ENCODE assay signal across 16 cellular contexts in the genomic region with DNA sequence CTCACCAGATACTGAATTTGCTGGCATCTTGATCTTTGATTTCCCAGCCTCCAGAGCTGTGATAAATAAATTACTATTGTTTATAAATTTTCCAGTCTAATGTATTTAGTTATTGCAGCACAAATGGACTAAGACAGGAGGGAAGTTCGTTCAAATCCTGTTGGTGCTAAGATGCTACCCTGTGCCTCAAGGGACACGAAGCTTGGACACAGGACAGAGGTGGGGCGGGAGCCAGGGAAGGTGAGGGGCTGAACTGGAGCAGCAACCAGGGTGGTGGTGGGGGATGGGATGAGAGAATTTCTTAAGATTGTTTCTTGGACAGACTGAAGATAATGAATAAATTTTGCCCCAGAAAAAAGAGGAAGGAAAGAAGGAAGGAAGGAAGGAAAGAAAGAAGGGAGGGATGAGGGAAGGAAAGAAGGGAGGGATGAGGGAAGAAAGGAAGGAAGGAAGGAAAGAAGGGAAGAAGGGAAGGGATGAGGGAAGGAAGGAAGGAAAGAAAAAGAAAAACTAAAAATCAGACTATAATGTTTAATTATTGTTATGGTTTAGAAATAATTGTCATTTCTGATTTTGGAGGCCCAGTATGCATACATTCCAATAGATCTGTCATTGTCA.
A peak's percentile ranks its signal among the peaks of the same experiment; 100 is the strongest.
DNase-seq lines count a peak whose midpoint lies in the region; ATAC-seq, FAIRE-seq and TF ChIP-seq lines count a peak whose summit lies in the region.
"Had no signal": no experiment of that assay in that cellular context is flagged by ENCODE, and none has a peak within 500 bp of the region (broad histone marks: within the 10 kb centered on the region; RNA-seq: fewer than 3 reads in every experiment).

No MANE protein-coding gene starts in this region.

- WGBS in esophagus muscularis mucosa = 82% methylated on average over 3 of the region's 3 CpGs

- no peak overlapping the region for H3K27ac ChIP-seq in HEK293 (ENCODE audit: extremely low read depth, low read depth, low read length)
- H3K27ac ChIP-seq in esophagus muscularis mucosa (replicated peaks in 1 of 4) = no peak overlapping the region
- H3K27ac ChIP-seq: A549 had no signal

- no peak for ATAC-seq in Right ventricle myocardium inferior
- ATAC-seq: A549; CD8-positive, alpha-beta T cell; GM23338 had no signal

- TF ChIP-seq EP300 in esophagus muscularis mucosa (IDR thresholded peaks at IDR 0.05) = no peak

- FAIRE-seq in HTR-8/SVneo (lab: Jason Lieb, UNC) = peak; percentile 9
- FAIRE-seq: A549, D721Med had no signal

- H3K9me3 ChIP-seq in HEK293 (ENCODE audit: control insufficient read depth, insufficient read depth, low read depth, low read length) (no peaks in the 10 kb centered on the region), esophagus muscularis mucosa (peaks cover 0 to 11% (median 8%) of the 10 kb centered on the region in 4 donors)
- H3K9me3 ChIP-seq: A549 had no signal

- H3K9me3 Mint-ChIP-seq in neural crest cell = peaks cover 24% of the 10 kb centered on the region

- no peak for TF ChIP-seq CTCF in HEK293 (tag by site-specific recombination; IDR thresholded peaks at IDR 0.05)
- TF ChIP-seq CTCF in esophagus muscularis mucosa (IDR thresholded peaks at IDR 0.05) = no peak
- TF ChIP-seq CTCF in neural crest cell (conservative IDR thresholded peaks at IDR 0.05) = no peak

- H3K36me3 Mint-ChIP-seq in neural crest cell (ENCODE audit: low read depth) = peaks cover 4% of the 10 kb centered on the region
- H3K36me3 Mint-ChIP-seq: CD14-positive monocyte; CD8-positive, alpha-beta T cell had no signal

- DNase-seq in HTR-8/SVneo (ENCODE audit: insufficient read length, low spot score) (no peak), esophagus muscularis mucosa (ENCODE audit: extremely low spot score) (peak; percentile 55), neural crest cell (ENCODE audit: low read depth, low spot score) (no peak), ACHN (no peak), Right ventricle myocardium inferior (ENCODE audit: missing footprints) (no peak), NCI-H1436 (lab: John Stamatoyannopoulos, UW) (no peak)
- DNase-seq: COR-L47, DND-41, GDM1, H9 had no signal

- CTCF ChIA-PET in HEK293 (lab: Yijun Ruan, JAX) = interaction anchor here (1.0 kb wide), 1 partner anchor 39 kb away, joined by 3 read pairs; no protein-coding TSS in a partner anchor

- H3K4me3 Mint-ChIP-seq in neural crest cell = no peak overlapping the region
- H3K4me3 Mint-ChIP-seq: CD14-positive monocyte; CD8-positive, alpha-beta T cell; GM23338; H9 had no signal

- no peaks in the 10 kb centered on the region for H3K27me3 Mint-ChIP-seq in neural crest cell (ENCODE audit: low read depth)

- no peaks in the 10 kb centered on the region for H3K4me1 Mint-ChIP-seq in neural crest cell
- H3K4me1 Mint-ChIP-seq: GM23338 had no signal

- H3K36me3 ChIP-seq in HEK293 (ENCODE audit: control insufficient read depth in 2 of 2, insufficient read depth in 1 of 2, low read length in 2 of 2) (no peaks in the 10 kb centered on the region), esophagus muscularis mucosa (no peaks in the 10 kb centered on the region)

- H3K27ac Mint-ChIP-seq in neural crest cell (ENCODE audit: unreplicated experiment) = peak overlapping the region; percentile 83
- H3K27ac Mint-ChIP-seq: CD8-positive, alpha-beta T cell; GM23338; H9 had no signal

- TF ChIP-seq POLR2A in esophagus muscularis mucosa (IDR thresholded peaks at IDR 0.05; ENCODE audit: low read depth) = no peak

- H3K4me1 ChIP-seq in HEK293 (ENCODE audit: control insufficient read depth, insufficient read depth, low read length) = no peaks in the 10 kb centered on the region
- H3K4me1 ChIP-seq in esophagus muscularis mucosa = peaks cover 0 to 7% (median 2%) of the 10 kb centered on the region in 4 donors
- H3K4me1 ChIP-seq: A549 had no signal

- H3K4me3 ChIP-seq in HEK293 (ENCODE audit: low read depth, low read length) (no peak overlapping the region), esophagus muscularis mucosa (no peak overlapping the region)
- H3K4me3 ChIP-seq: A549, GM23338 had no signal

- POLR2A ChIA-PET in HEK293 (lab: Yijun Ruan, JAX) = no interaction called here

- in situ Hi-C loops in ACHN (cut with HindIII; ENCODE audit: low pct_ligation_motif_present, low pct_unique_long_range_greater_than_20kb, low sequenced_read_pairs) = no loop called here

- intact Hi-C loops in esophagus muscularis mucosa (cut with DNase I) = no loop called here
- intact Hi-C loops in Right ventricle myocardium inferior (cut with DNase I) = no loop called here

- H3K27me3 ChIP-seq in esophagus muscularis mucosa = no peaks in the 10 kb centered on the region

TF ChIP-seq in HEK293, 187 proteins besides CTCF, POLR2A, EP300 and RAD21:
- TF ChIP-seq, protein P1, sequence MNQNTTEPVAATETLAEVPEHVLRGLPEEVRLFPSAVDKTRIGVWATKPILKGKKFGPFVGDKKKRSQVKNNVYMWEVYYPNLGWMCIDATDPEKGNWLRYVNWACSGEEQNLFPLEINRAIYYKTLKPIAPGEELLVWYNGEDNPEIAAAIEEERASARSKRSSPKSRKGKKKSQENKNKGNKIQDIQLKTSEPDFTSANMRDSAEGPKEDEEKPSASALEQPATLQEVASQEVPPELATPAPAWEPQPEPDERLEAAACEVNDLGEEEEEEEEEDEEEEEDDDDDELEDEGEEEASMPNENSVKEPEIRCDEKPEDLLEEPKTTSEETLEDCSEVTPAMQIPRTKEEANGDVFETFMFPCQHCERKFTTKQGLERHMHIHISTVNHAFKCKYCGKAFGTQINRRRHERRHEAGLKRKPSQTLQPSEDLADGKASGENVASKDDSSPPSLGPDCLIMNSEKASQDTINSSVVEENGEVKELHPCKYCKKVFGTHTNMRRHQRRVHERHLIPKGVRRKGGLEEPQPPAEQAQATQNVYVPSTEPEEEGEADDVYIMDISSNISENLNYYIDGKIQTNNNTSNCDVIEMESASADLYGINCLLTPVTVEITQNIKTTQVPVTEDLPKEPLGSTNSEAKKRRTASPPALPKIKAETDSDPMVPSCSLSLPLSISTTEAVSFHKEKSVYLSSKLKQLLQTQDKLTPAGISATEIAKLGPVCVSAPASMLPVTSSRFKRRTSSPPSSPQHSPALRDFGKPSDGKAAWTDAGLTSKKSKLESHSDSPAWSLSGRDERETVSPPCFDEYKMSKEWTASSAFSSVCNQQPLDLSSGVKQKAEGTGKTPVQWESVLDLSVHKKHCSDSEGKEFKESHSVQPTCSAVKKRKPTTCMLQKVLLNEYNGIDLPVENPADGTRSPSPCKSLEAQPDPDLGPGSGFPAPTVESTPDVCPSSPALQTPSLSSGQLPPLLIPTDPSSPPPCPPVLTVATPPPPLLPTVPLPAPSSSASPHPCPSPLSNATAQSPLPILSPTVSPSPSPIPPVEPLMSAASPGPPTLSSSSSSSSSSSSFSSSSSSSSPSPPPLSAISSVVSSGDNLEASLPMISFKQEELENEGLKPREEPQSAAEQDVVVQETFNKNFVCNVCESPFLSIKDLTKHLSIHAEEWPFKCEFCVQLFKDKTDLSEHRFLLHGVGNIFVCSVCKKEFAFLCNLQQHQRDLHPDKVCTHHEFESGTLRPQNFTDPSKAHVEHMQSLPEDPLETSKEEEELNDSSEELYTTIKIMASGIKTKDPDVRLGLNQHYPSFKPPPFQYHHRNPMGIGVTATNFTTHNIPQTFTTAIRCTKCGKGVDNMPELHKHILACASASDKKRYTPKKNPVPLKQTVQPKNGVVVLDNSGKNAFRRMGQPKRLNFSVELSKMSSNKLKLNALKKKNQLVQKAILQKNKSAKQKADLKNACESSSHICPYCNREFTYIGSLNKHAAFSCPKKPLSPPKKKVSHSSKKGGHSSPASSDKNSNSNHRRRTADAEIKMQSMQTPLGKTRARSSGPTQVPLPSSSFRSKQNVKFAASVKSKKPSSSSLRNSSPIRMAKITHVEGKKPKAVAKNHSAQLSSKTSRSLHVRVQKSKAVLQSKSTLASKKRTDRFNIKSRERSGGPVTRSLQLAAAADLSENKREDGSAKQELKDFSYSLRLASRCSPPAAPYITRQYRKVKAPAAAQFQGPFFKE (tag by site-specific recombination; IDR thresholded peaks at IDR 0.05; ENCODE audit: borderline replicate concordance) = no peak
- TF ChIP-seq ZNF366 (tag by site-specific recombination; conservative IDR thresholded peaks at IDR 0.05) = peak; percentile 83
- TF ChIP-seq, protein P2, sequence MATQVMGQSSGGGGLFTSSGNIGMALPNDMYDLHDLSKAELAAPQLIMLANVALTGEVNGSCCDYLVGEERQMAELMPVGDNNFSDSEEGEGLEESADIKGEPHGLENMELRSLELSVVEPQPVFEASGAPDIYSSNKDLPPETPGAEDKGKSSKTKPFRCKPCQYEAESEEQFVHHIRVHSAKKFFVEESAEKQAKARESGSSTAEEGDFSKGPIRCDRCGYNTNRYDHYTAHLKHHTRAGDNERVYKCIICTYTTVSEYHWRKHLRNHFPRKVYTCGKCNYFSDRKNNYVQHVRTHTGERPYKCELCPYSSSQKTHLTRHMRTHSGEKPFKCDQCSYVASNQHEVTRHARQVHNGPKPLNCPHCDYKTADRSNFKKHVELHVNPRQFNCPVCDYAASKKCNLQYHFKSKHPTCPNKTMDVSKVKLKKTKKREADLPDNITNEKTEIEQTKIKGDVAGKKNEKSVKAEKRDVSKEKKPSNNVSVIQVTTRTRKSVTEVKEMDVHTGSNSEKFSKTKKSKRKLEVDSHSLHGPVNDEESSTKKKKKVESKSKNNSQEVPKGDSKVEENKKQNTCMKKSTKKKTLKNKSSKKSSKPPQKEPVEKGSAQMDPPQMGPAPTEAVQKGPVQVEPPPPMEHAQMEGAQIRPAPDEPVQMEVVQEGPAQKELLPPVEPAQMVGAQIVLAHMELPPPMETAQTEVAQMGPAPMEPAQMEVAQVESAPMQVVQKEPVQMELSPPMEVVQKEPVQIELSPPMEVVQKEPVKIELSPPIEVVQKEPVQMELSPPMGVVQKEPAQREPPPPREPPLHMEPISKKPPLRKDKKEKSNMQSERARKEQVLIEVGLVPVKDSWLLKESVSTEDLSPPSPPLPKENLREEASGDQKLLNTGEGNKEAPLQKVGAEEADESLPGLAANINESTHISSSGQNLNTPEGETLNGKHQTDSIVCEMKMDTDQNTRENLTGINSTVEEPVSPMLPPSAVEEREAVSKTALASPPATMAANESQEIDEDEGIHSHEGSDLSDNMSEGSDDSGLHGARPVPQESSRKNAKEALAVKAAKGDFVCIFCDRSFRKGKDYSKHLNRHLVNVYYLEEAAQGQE (tag by site-specific recombination; IDR thresholded peaks at IDR 0.05) = no peak
